In the genomic region with DNA sequence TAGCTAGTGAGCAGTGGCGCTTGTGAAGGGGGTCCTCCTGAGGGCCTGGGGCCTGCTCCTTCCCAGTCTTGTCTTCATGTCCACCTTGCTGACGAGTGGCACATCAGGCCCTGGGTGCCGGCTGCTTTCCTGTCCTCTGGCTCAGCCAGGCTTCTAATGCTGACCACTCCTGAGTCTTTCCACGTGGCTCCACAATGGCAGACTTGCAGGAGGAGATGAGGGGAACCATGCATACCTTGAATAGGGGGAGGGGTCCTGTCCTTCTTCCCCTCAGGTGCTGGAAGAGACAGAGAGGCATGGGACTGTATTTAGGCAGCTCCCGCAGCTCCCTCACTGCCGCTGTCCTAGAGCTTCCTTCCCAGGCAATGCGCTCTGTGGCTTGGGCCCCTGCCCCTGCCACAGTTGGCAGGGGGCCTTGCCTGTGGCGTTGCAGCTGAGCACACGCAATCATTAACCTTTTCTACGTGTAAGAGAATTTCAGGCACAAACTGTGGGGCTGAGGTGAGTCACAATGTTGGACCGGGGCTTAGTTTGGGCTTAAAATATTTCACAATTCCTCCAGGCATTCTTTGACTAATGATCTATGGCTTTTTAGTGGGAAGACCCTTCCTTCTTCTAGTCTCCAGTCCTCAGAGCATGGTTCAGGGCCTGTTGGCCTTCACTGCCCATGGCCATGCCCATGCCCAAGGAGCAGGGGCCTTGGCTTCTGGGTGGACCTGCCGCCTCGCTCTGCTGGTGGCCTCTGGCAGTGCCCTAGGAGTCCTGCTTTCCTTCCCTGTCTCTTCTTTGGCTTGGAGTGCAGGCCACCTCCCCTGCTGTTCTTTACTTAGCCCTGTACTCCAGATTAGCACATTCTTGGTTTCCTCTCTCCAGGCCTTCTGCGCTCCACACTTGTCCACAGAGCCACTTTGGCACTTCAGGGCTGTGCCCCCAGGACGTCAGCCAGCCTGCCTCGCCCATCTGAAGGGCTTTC, we compare ENCODE assay signal across 9 cellular contexts. TPM values are rescaled to one million over a fixed set of nuclear protein-coding genes. Genes with fewer than 3 reads are reported as not detected.
DNase-seq lines count a peak whose midpoint lies in the region; ATAC-seq, FAIRE-seq and TF ChIP-seq lines count a peak whose summit lies in the region.
"Had no signal": no experiment of that assay in that cellular context is flagged by ENCODE, and none has a peak within 500 bp of the region (broad histone marks: within the 10 kb centered on the region; RNA-seq: fewer than 3 reads in every experiment).

No MANE protein-coding gene starts in this region.

- no peaks in the 10 kb centered on the region for H3K27me3 ChIP-seq in foreskin keratinocyte

- FAIRE-seq in RCC 7860 (lab: Jason Lieb, UNC), result peak; percentile 89

- ATAC-seq in foreskin keratinocyte, result peak; percentile 41
- ATAC-seq in GM18505 (IDR thresholded peaks at IDR 0.05; ENCODE audit: unreplicated experiment), result no peak
- no peak for ATAC-seq in HG02623 (IDR thresholded peaks at IDR 0.05; ENCODE audit: unreplicated experiment)

- peaks cover 9% of the 10 kb centered on the region for H3K4me1 ChIP-seq in foreskin keratinocyte

- peaks cover 11% of the 10 kb centered on the region for H3K4me1 Mint-ChIP-seq in progenitor cell of endocrine pancreas (ENCODE audit: low read depth)

- H3K27ac Mint-ChIP-seq in progenitor cell of endocrine pancreas, result peak overlapping the region; percentile 53

- H3K9me3 Mint-ChIP-seq in progenitor cell of endocrine pancreas (ENCODE audit: low read depth), result no peaks in the 10 kb centered on the region

- no peak overlapping the region for H3K27ac ChIP-seq in foreskin keratinocyte

- H3K36me3 Mint-ChIP-seq in progenitor cell of endocrine pancreas (ENCODE audit: insufficient read depth), result no peaks in the 10 kb centered on the region

- no peaks in the 10 kb centered on the region for H3K27me3 Mint-ChIP-seq in progenitor cell of endocrine pancreas

- DNase-seq in EH (ENCODE audit: low read depth), result peak; percentile 75
- peak; percentile 89 for DNase-seq in RCC 7860 (ENCODE audit: low spot score)
- peak; percentile 22 to 50 for DNase-seq in foreskin keratinocyte
- no peak for DNase-seq in progenitor cell of endocrine pancreas (ENCODE audit: low spot score, unreplicated experiment)
- DNase-seq in GOT3 (lab: John Stamatoyannopoulos, UW), result no peak
- no peak for DNase-seq in T-helper 1 cell

- no peak overlapping the region for H3K4me3 Mint-ChIP-seq in progenitor cell of endocrine pancreas (ENCODE audit: low read depth)

- no peak for TF ChIP-seq CTCF in foreskin keratinocyte (conservative IDR thresholded peaks at IDR 0.05)
- no peak for TF ChIP-seq CTCF in progenitor cell of endocrine pancreas (IDR thresholded peaks at IDR 0.05; ENCODE audit: unreplicated experiment)

- TF ChIP-seq POLR2A in GM18505 (IDR thresholded peaks at IDR 0.05; ENCODE audit: borderline replicate concordance, extremely low read depth, insufficient read depth, insufficient read length), result no peak

RNA-seq across cellular contexts. Expression of gene MAPKAPK2, which starts 39.1 kb away (rescaled TPM):
- total RNA-seq in foreskin keratinocyte (63.7 and 64.0 TPM in 2 replicates), progenitor cell of endocrine pancreas (60.8 and 64.9 TPM in 2 replicates)
- polyA plus RNA-seq in foreskin keratinocyte, result 52.4 and 57.9 TPM in 2 replicates

RNA-seq across cellular contexts. Expression of gene IL19, which starts 46.8 kb away (rescaled TPM):
- total RNA-seq in foreskin keratinocyte (not detected in 2 replicates), progenitor cell of endocrine pancreas (not detected in 2 replicates)
- polyA plus RNA-seq in foreskin keratinocyte, result not detected in 2 replicates
- total RNA-seq: T-helper 2 cell treated with Interferon-gamma antibody and Interleukin-4, amounts not matched to agents 100 ng/mL and 5 ng/mL, for 36 hours had no signal

RNA-seq across cellular contexts. Expression of gene IL10, which starts 48.5 kb away (rescaled TPM):
- total RNA-seq in foreskin keratinocyte, result not detected in 2 replicates
- not detected in 2 replicates for polyA plus RNA-seq in foreskin keratinocyte
- total RNA-seq in progenitor cell of endocrine pancreas, result not detected in 2 replicates

Comparison
In these comparisons a context has a peak if more than half of its experiments do, and no peak if none do; other contexts are left out.
1. DNase-seq: peak in EH (single experiment), RCC 7860 (single experiment) and foreskin keratinocyte (2 of 2); none in progenitor cell of endocrine pancreas (single experiment), GOT3 (single experiment) and T-helper 1 cell (0 of 5).